ENCODE assay signal across 1 cellular context in genomic region chr1:183632087-183632486, GRCh38.
TF ChIP-seq lines count a peak whose summit lies in the region.

No MANE protein-coding gene starts in this region.

TF ChIP-seq in HepG2, 621 proteins besides CTCF, POLR2A, EP300 and RAD21 (continues in another document):
- TF ChIP-seq FOXP4 (CRISPR knock-in tag; IDR thresholded peaks at IDR 0.05) (no peak), ZNF781 (CRISPR knock-in tag; IDR thresholded peaks at IDR 0.05; ENCODE audit: borderline replicate concordance, not compliant biosample characterization) (no peak), ZFP36L2 (CRISPR knock-in tag; IDR thresholded peaks at IDR 0.05) (no peak), ARID3A (IDR thresholded peaks at IDR 0.05; ENCODE audit: low read depth, low read length) (peak; percentile 55; the same call in 1 of the 2 replicates), GFI1 (CRISPR knock-in tag; IDR thresholded peaks at IDR 0.05; ENCODE audit: borderline replicate concordance) (no peak), ZNF451 (CRISPR knock-in tag; IDR thresholded peaks at IDR 0.05) (no peak), RBM39 (IDR thresholded peaks at IDR 0.05; ENCODE audit: low read depth, low read length, poor library complexity, severe bottlenecking) (no peak), SETDB1 (CRISPR knock-in tag; IDR thresholded peaks at IDR 0.05; ENCODE audit: borderline replicate concordance) (no peak), CEBPB (IDR thresholded peaks at IDR 0.05; ENCODE audit: borderline replicate concordance, low read depth, low read length) (peak; percentile 90), FOXM1 (CRISPR knock-in tag; IDR thresholded peaks at IDR 0.05) (no peak), ZHX1 (CRISPR knock-in tag; IDR thresholded peaks at IDR 0.05; ENCODE audit: low read depth) (no peak), ZNF3 (CRISPR knock-in tag; IDR thresholded peaks at IDR 0.05) (no peak), SP5 (CRISPR knock-in tag; IDR thresholded peaks at IDR 0.05; ENCODE audit: borderline replicate concordance, low read depth) (no peak), THYN1 (CRISPR knock-in tag; IDR thresholded peaks at IDR 0.05; ENCODE audit: borderline replicate concordance, low read depth) (no peak), AHR (CRISPR knock-in tag; IDR thresholded peaks at IDR 0.05) (no peak), LRRFIP1 (CRISPR knock-in tag; conservative IDR thresholded peaks at IDR 0.05) (no peak), SOX6 (IDR thresholded peaks at IDR 0.05) (no peak), SOX6 (CRISPR knock-in tag; IDR thresholded peaks at IDR 0.05) (peak; percentile 12; the same call in 1 of the 2 replicates), CCDC6 (CRISPR knock-in tag; IDR thresholded peaks at IDR 0.05) (no peak), SOX5 (CRISPR knock-in tag; IDR thresholded peaks at IDR 0.05; ENCODE audit: borderline replicate concordance) (peak; percentile 29; the same call in 1 of the 2 replicates), HMGXB4 (CRISPR knock-in tag; IDR thresholded peaks at IDR 0.05; ENCODE audit: borderline replicate concordance in 1 of 2, low read depth in 1 of 2) (no peak), ARID5B (CRISPR knock-in tag; IDR thresholded peaks at IDR 0.05) (0 out of 2 replicates have a peak, but pooled peaks have one; percentile 40), ZKSCAN1 (IDR thresholded peaks at IDR 0.05; ENCODE audit: low read length) (no peak), SSRP1 (CRISPR knock-in tag; IDR thresholded peaks at IDR 0.05) (no peak), SUZ12 (IDR thresholded peaks at IDR 0.05; ENCODE audit: low read depth, low read length) (no peak), ZNF543 (CRISPR knock-in tag; IDR thresholded peaks at IDR 0.05) (no peak), ZSCAN31 (CRISPR knock-in tag; IDR thresholded peaks at IDR 0.05; ENCODE audit: low read depth) (no peak), ZFP36 (IDR thresholded peaks at IDR 0.05; ENCODE audit: borderline replicate concordance, low read depth, low read length, partially characterized antibody) (no peak), ZMAT3 (CRISPR knock-in tag; conservative IDR thresholded peaks at IDR 0.05) (no peak), MED13 (CRISPR knock-in tag; IDR thresholded peaks at IDR 0.05) (no peak), NR2F6 (IDR thresholded peaks at IDR 0.05) (no peak), NR2F6 (CRISPR knock-in tag; IDR thresholded peaks at IDR 0.05) (no peak), SMAD3 (CRISPR knock-in tag; IDR thresholded peaks at IDR 0.05) (no peak), ZNF329 (CRISPR knock-in tag; IDR thresholded peaks at IDR 0.05; ENCODE audit: low read depth) (no peak), ZNF432 (CRISPR knock-in tag; IDR thresholded peaks at IDR 0.05; ENCODE audit: borderline replicate concordance) (no peak), ELF1 (CRISPR knock-in tag; IDR thresholded peaks at IDR 0.05) (no peak), ZNF362 (CRISPR knock-in tag; IDR thresholded peaks at IDR 0.05; ENCODE audit: borderline replicate concordance) (peak; percentile 46; the same call in 1 of the 2 replicates), ZSCAN22 (CRISPR knock-in tag; IDR thresholded peaks at IDR 0.05) (no peak), SKI (IDR thresholded peaks at IDR 0.05; ENCODE audit: partially characterized antibody) (no peak), HOXA5 (CRISPR knock-in tag; IDR thresholded peaks at IDR 0.05) (no peak), U2AF1 (optimal IDR thresholded peaks at IDR 0.05; ENCODE audit: low read depth, low read length) (no peak), FOXA3 (CRISPR knock-in tag; IDR thresholded peaks at IDR 0.05) (0 out of 2 replicates have a peak, but pooled peaks have one; percentile 7), ZNF563 (CRISPR knock-in tag; IDR thresholded peaks at IDR 0.05) (no peak), GMEB1 (CRISPR knock-in tag; IDR thresholded peaks at IDR 0.05; ENCODE audit: borderline replicate concordance) (no peak), ZNF235 (CRISPR knock-in tag; IDR thresholded peaks at IDR 0.05; ENCODE audit: borderline replicate concordance) (no peak), TEAD3 (CRISPR knock-in tag; optimal IDR thresholded peaks at IDR 0.05; ENCODE audit: borderline replicate concordance) (peak; percentile 66), GATAD2A (CRISPR knock-in tag; IDR thresholded peaks at IDR 0.05) (peak; percentile 34; the same call in 1 of the 2 replicates), SOX13 (IDR thresholded peaks at IDR 0.05) (no peak), SOX13 (CRISPR knock-in tag; conservative IDR thresholded peaks at IDR 0.05 in 1 of 2, IDR thresholded peaks at IDR 0.05 in 1 of 2) (peak in 1 of 2 experiments; percentile 50; a peak in 1 of 4 replicates), AGO1 (IDR thresholded peaks at IDR 0.05; ENCODE audit: low read depth, low read length, poor library complexity, severe bottlenecking) (no peak)
